8 cellular contexts compared by ENCODE assay signal in genomic region chr16:66274335-66275110, GRCh38.
A peak's percentile ranks its signal among the peaks of the same experiment; 100 is the strongest.
DNase-seq lines count a peak whose midpoint lies in the region; ATAC-seq, FAIRE-seq and TF ChIP-seq lines count a peak whose summit lies in the region.

No MANE protein-coding gene starts in this region.

- WGBS in heart right ventricle, 2 donors = 80 to 90% methylated on average over 9 of the region's 9 CpGs
- WGBS in K562 (ENCODE audit: insufficient coverage, low coverage, missing lambda C conversion rate) = 16% methylated on average over 9 of the region's 9 CpGs

- H2AFZ ChIP-seq in K562 (ENCODE audit: low read depth, low read length) = no peak overlapping the region

- no peaks in the 10 kb centered on the region for H3K79me2 ChIP-seq in K562 (ENCODE audit: control insufficient read depth, insufficient read depth, low read length)

- H3K4me1 Mint-ChIP-seq in osteocyte (ENCODE audit: unreplicated experiment) = peaks cover 19% of the 10 kb centered on the region
- H3K4me1 Mint-ChIP-seq in nephron progenitor cell = peaks cover 20% of the 10 kb centered on the region

- H3K36me3 Mint-ChIP-seq in osteocyte (ENCODE audit: unreplicated experiment) = peaks cover 3% of the 10 kb centered on the region
- peaks cover 20% of the 10 kb centered on the region for H3K36me3 Mint-ChIP-seq in nephron progenitor cell (ENCODE audit: low read depth)

- H3K4me2 ChIP-seq in K562 (ENCODE audit: insufficient read depth, low read length) = no peak overlapping the region

- CTCF ChIA-PET in K562 (lab: Yijun Ruan, JAX; ENCODE audit: low intra/inter-chr PET ratio) = no interaction called here

- peak; percentile 16 to 50 (median 36) for TF ChIP-seq CTCF in heart right ventricle (IDR thresholded peaks at IDR 0.05)
- TF ChIP-seq CTCF in K562 (IDR thresholded peaks at IDR 0.05 in 2 of 3, conservative IDR thresholded peaks at IDR 0.05 in 1 of 3; ENCODE audit: insufficient read depth in 2 of 3, low read depth in 1 of 3, low read length in 3 of 3) = peak in 2 of 3 experiments; percentile 24 to 40; a peak in 3 of 6 replicates
- TF ChIP-seq CTCF in osteocyte (IDR thresholded peaks at IDR 0.05) = peak; percentile 53
- TF ChIP-seq CTCF in nephron progenitor cell (IDR thresholded peaks at IDR 0.05) = no peak

- no peak overlapping the region for H3K27ac Mint-ChIP-seq in osteocyte (ENCODE audit: unreplicated experiment)
- H3K27ac Mint-ChIP-seq in nephron progenitor cell = no peak overlapping the region

- DNase-seq in heart right ventricle (no peak), Right ventricle myocardium inferior (ENCODE audit: missing footprints) (no peak), NAMALWA (ENCODE audit: low spot score) (peak; percentile 49), K562 (ENCODE audit: extremely low read depth in 1 of 4, low spot score in 3 of 4) (peak in 2 of 4 experiments; percentile 14 to 22), osteocyte (ENCODE audit: extremely low spot score, unreplicated experiment) (peak; percentile 65), middle frontal gyrus (ENCODE audit: extremely low spot score, low spot score) (no peak), nephron progenitor cell (no peak)

- POLR2A ChIA-PET in K562 (lab: Yijun Ruan, JAX) = no interaction called here

- TF ChIP-seq EP300 in K562 (IDR thresholded peaks at IDR 0.05; ENCODE audit: low read length) = no peak

- H3K27ac ChIP-seq in heart right ventricle = no peak overlapping the region
- no peak overlapping the region for H3K27ac ChIP-seq in K562 (ENCODE audit: extremely low read depth, low read depth, low read length)

- no peak for TF ChIP-seq RAD21 in K562 (CRISPR knock-in tag; conservative IDR thresholded peaks at IDR 0.05 in 1 of 2, IDR thresholded peaks at IDR 0.05 in 1 of 2)

- H3K4me1 ChIP-seq in heart right ventricle = peaks cover 0 to 9% (median 6%) of the 10 kb centered on the region in 9 donors
- peaks cover 0 to 7% of the 10 kb centered on the region in 2 experiments; a peak in 2 of 5 replicates for H3K4me1 ChIP-seq in K562 (replicated peaks in 1 of 2; ENCODE audit: control insufficient read depth in 2 of 2, insufficient read depth in 2 of 2, low read length in 2 of 2)

- peaks cover 0 to 25% (median 3%) of the 10 kb centered on the region in 7 donors for H3K27me3 ChIP-seq in heart right ventricle
- H3K27me3 ChIP-seq in K562 (ENCODE audit: control insufficient read depth in 2 of 2, insufficient read depth in 2 of 2, low read length in 2 of 2) = no peaks in the 10 kb centered on the region

- in situ Hi-C loops in K562 (cut with MboI) = no loop called here

- no peaks in the 10 kb centered on the region for H4K20me1 ChIP-seq in K562 (replicated peaks; ENCODE audit: control insufficient read depth, insufficient read depth, low read length)

- no peaks in the 10 kb centered on the region for H3K36me3 ChIP-seq in heart right ventricle
- no peaks in the 10 kb centered on the region for H3K36me3 ChIP-seq in K562 (ENCODE audit: control insufficient read depth, insufficient read depth, low read length)

- H3K9me3 Mint-ChIP-seq in osteocyte (ENCODE audit: unreplicated experiment) (peaks cover 6% of the 10 kb centered on the region), nephron progenitor cell (peaks cover 42% of the 10 kb centered on the region)

- no peak for TF ChIP-seq POLR2A in K562 (conservative IDR thresholded peaks at IDR 0.05)

- H3K9me3 ChIP-seq in heart right ventricle = peaks cover 0 to 24% (median 6%) of the 10 kb centered on the region in 11 donors
- H3K9me3 ChIP-seq in K562 (replicated peaks; ENCODE audit: control insufficient read depth, insufficient read depth, low read depth, low read length) = no peaks in the 10 kb centered on the region; the same call in 1 of the 2 replicates

- H3K4me3 ChIP-seq in heart right ventricle (no peak overlapping the region), K562 (no peak overlapping the region)

- H3K27me3 Mint-ChIP-seq in osteocyte (ENCODE audit: unreplicated experiment) (peaks cover 3% of the 10 kb centered on the region), nephron progenitor cell (ENCODE audit: low read depth, poor library complexity) (peaks cover 10% of the 10 kb centered on the region)

- H3K4me3 Mint-ChIP-seq in osteocyte (ENCODE audit: unreplicated experiment) = no peak overlapping the region
- H3K4me3 Mint-ChIP-seq in nephron progenitor cell = no peak overlapping the region

- intact Hi-C loops in heart right ventricle (cut with DNase I) = loop anchor here in 2 of 10 donors (2.0 to 5.0 kb wide), 3 partner anchors 38 to 1152 kb away; partner anchors contain the start of gene CDH11 (in 2 of the 2)
- intact Hi-C loops in Right ventricle myocardium inferior (cut with DNase I) = loop anchor here (5.0 kb wide), 3 partner anchors 43 to 1152 kb away; partner anchors contain the start of gene CDH11
- intact Hi-C loops in K562 (cut with micrococcal nuclease) = loop anchor here (1.0 kb wide), 1 partner anchor 41 kb away; no protein-coding TSS in a partner anchor

- BruUV-seq in K562 (replicated peaks; lab: Mats Ljungman, UMichigan) = no TSS peak

- ATAC-seq in heart right ventricle = no peak
- ATAC-seq in Right ventricle myocardium inferior = no peak
- ATAC-seq in K562 = peak; percentile 64
- ATAC-seq in HG03045 (IDR thresholded peaks at IDR 0.05; ENCODE audit: unreplicated experiment) = no peak

- no peaks in the 10 kb centered on the region for H3K9me1 ChIP-seq in K562 (ENCODE audit: control insufficient read depth, insufficient read depth, low read length)

- no peak for FAIRE-seq in K562 (lab: Jason Lieb, UNC)

- H3K9ac ChIP-seq in K562 (ENCODE audit: insufficient read depth in 1 of 2, low read depth in 2 of 2, low read length in 2 of 2) = no peak overlapping the region

TF ChIP-seq in K562, 482 proteins besides CTCF, POLR2A, EP300 and RAD21:
- TF ChIP-seq PBX2 (CRISPR knock-in tag; IDR thresholded peaks at IDR 0.05; ENCODE audit: low read depth) = no peak
- no peak; the same call in 1 of the 2 replicates for TF ChIP-seq PBX2 (tag; conservative IDR thresholded peaks at IDR 0.05; ENCODE audit: low read depth)
- TF ChIP-seq SRF (CRISPR knock-in tag; IDR thresholded peaks at IDR 0.05) = peak in 1 of 2 experiments; percentile 78; a peak in 2 of 4 replicates
- TF ChIP-seq MEIS2 (IDR thresholded peaks at IDR 0.05; ENCODE audit: partially characterized antibody) = peak; percentile 65
- TF ChIP-seq HSF4 (CRISPR knock-in tag; IDR thresholded peaks at IDR 0.05; ENCODE audit: borderline replicate concordance) = no peak

Comparison
In these comparisons a context has a peak if more than half of its experiments do, and no peak if none do; other contexts are left out.
1. DNase-seq: peak in NAMALWA (single experiment) and osteocyte (single experiment); none in heart right ventricle (0 of 2), Right ventricle myocardium inferior (single experiment), middle frontal gyrus (single experiment) and nephron progenitor cell (single experiment).